8 cellular contexts compared by ENCODE assay signal in genomic region chr2:178477443-178478099, GRCh38. TPM values are rescaled to one million over a fixed set of nuclear protein-coding genes. Genes with fewer than 3 reads are reported as not detected.
DNase-seq lines count a peak whose midpoint lies in the region; ATAC-seq, FAIRE-seq and TF ChIP-seq lines count a peak whose summit lies in the region.

No MANE protein-coding gene starts in this region.

- no peaks in the 10 kb centered on the region for H3K36me3 ChIP-seq in kidney (ENCODE audit: control insufficient read depth in 1 of 2, insufficient read depth in 2 of 2, low read length in 2 of 2)
- H3K36me3 ChIP-seq in transverse colon, result no peaks in the 10 kb centered on the region

- H3K4me1 Mint-ChIP-seq in activated T-cell treated with anti-CD3 and anti-CD28 coated beads, Interleukin-2, amount 50 U/mL, for 4 hours (ENCODE audit: low read depth), result peaks cover 32% of the 10 kb centered on the region
- peaks cover 40% of the 10 kb centered on the region for H3K4me1 Mint-ChIP-seq in activated CD4-positive, alpha-beta memory T cell treated with anti-CD3 and anti-CD28 coated beads, Interleukin-2, amount 10 ng/mL, durations not matched to agents 7 days and 5 days

- H3K27me3 ChIP-seq in transverse colon, result no peaks in the 10 kb centered on the region

- in situ Hi-C loops in transverse colon (cut with MboI; ENCODE audit: low pct_ligation_motif_present in 1 of 4, low pct_unique_long_range_greater_than_20kb in 1 of 4, low sequenced_read_pairs in 3 of 4), result no loop called here

- peak overlapping the region in 1 of 2 donors; percentile 12 for H3K27ac ChIP-seq in kidney (ENCODE audit: low read depth in 2 of 2, low read length in 2 of 2)
- H3K27ac ChIP-seq in transverse colon, result peak overlapping the region; percentile 94 to 98 (median 97)

- H3K9me3 ChIP-seq in kidney (ENCODE audit: control insufficient read depth in 1 of 2, low read length in 2 of 2) (no peaks in the 10 kb centered on the region), transverse colon (no peaks in the 10 kb centered on the region)

- FAIRE-seq in kidney (lab: Jason Lieb, UNC), result no peak

- H3K36me3 Mint-ChIP-seq in activated T-cell treated with anti-CD3 and anti-CD28 coated beads, Interleukin-2, amount 50 U/mL, for 4 hours (ENCODE audit: insufficient read depth), result no peaks in the 10 kb centered on the region
- peaks cover 5% of the 10 kb centered on the region for H3K36me3 Mint-ChIP-seq in activated CD4-positive, alpha-beta memory T cell treated with anti-CD3 and anti-CD28 coated beads, Interleukin-2, amount 10 ng/mL, durations not matched to agents 7 days and 5 days (ENCODE audit: low read depth)

- POLR2A ChIA-PET in activated CD4-positive, alpha-beta memory T cell treated with anti-CD3 and anti-CD28 coated beads, Interleukin-2, amount 10 ng/mL, durations not matched to agents 7 days and 5 days (lab: Charles Lee), result interaction anchor here (1.0 kb wide), 2 partner anchors 27 to 63 kb away, joined by 3 to 5 read pairs; partner anchors contain the start of genes PJVK and PRKRA

- peaks cover 7 to 20% of the 10 kb centered on the region in 2 donors for H3K4me1 ChIP-seq in kidney (ENCODE audit: control insufficient read depth in 1 of 2, insufficient read depth in 1 of 2, low read depth in 1 of 2, low read length in 2 of 2)
- H3K4me1 ChIP-seq in transverse colon, result peaks cover 16 to 38% (median 27%) of the 10 kb centered on the region in 4 donors

- WGBS in transverse colon (ENCODE audit: low coverage in 1 of 2), 2 donors, result 7 to 8% methylated on average over 3 of the region's 3 CpGs

- no peaks in the 10 kb centered on the region for H3K27me3 Mint-ChIP-seq in activated T-cell treated with anti-CD3 and anti-CD28 coated beads, Interleukin-2, amount 50 U/mL, for 4 hours (ENCODE audit: low read depth)
- H3K27me3 Mint-ChIP-seq in activated CD4-positive, alpha-beta memory T cell treated with anti-CD3 and anti-CD28 coated beads, Interleukin-2, amount 10 ng/mL, durations not matched to agents 7 days and 5 days, result no peaks in the 10 kb centered on the region

- intact Hi-C loops in kidney (cut with DNase I) (no loop called here), transverse colon (cut with DNase I; ENCODE audit: low total_unique reads) (loop anchor here (2.0 kb wide), 1 partner anchor 27 kb away; the partner anchor contains the start of genes PJVK and PRKRA)

- H3K9ac ChIP-seq in kidney (ENCODE audit: low read length in 2 of 2), result peak overlapping the region; percentile 26 to 90

- TF ChIP-seq POLR2A in transverse colon (IDR thresholded peaks at IDR 0.05), result no peak

- H3K4me3 Mint-ChIP-seq in activated T-cell treated with anti-CD3 and anti-CD28 coated beads, Interleukin-2, amount 50 U/mL, for 4 hours, result peak overlapping the region; percentile 97
- H3K4me3 Mint-ChIP-seq in activated CD4-positive, alpha-beta memory T cell treated with anti-CD3 and anti-CD28 coated beads, Interleukin-2, amount 10 ng/mL, durations not matched to agents 7 days and 5 days, result peak overlapping the region; percentile 95

- DNase-seq in activated T-cell treated with anti-CD3 and anti-CD28 coated beads, Interleukin-2, amount 50 U/mL, for 4 hours, result no peak
- DNase-seq in activated T-cell treated with anti-CD3 and anti-CD28 coated beads, Interleukin-2, amount 50 U/mL, for 48 hours, result no peak
- no peak for DNase-seq in activated CD4-positive, alpha-beta memory T cell treated with anti-CD3 and anti-CD28 coated beads, Interleukin-2, amount 10 ng/mL, durations not matched to agents 7 days and 5 days
- DNase-seq in kidney (no peak), transverse colon (no peak), nucleus accumbens (lab: John Stamatoyannopoulos, UW) (no peak), GM20000 (ENCODE audit: low spot score) (no peak)
- DNase-seq in central memory CD4-positive, alpha-beta T cell, result no peak

- H3K4me3 ChIP-seq in kidney (ENCODE audit: low read length in 2 of 2) (peak overlapping the region; percentile 86 to 97), transverse colon (peak overlapping the region; percentile 51 to 77 (median 58))

- CTCF ChIA-PET in activated CD4-positive, alpha-beta memory T cell treated with anti-CD3 and anti-CD28 coated beads, Interleukin-2, amount 10 ng/mL, durations not matched to agents 7 days and 5 days (lab: Charles Lee), result no interaction called here

- ATAC-seq in activated T-cell treated with anti-CD3 and anti-CD28 coated beads, Interleukin-2, amount 50 U/mL, for 4 hours, result no peak

- H3K9me3 Mint-ChIP-seq in activated T-cell treated with anti-CD3 and anti-CD28 coated beads, Interleukin-2, amount 50 U/mL, for 4 hours, result no peaks in the 10 kb centered on the region
- no peaks in the 10 kb centered on the region for H3K9me3 Mint-ChIP-seq in activated CD4-positive, alpha-beta memory T cell treated with anti-CD3 and anti-CD28 coated beads, Interleukin-2, amount 10 ng/mL, durations not matched to agents 7 days and 5 days

- no peak for TF ChIP-seq CTCF in kidney (IDR thresholded peaks at IDR 0.05; ENCODE audit: borderline replicate concordance, extremely low read depth, insufficient read depth)
- no peak for TF ChIP-seq CTCF in transverse colon (IDR thresholded peaks at IDR 0.05)
- no peak for TF ChIP-seq CTCF in GM20000 (IDR thresholded peaks at IDR 0.05; ENCODE audit: extremely low read depth, missing control alignments)

- H3K27ac Mint-ChIP-seq in activated CD4-positive, alpha-beta memory T cell treated with anti-CD3 and anti-CD28 coated beads, Interleukin-2, amount 10 ng/mL, durations not matched to agents 7 days and 5 days, result peak overlapping the region; percentile 99

- TF ChIP-seq EP300 in transverse colon (IDR thresholded peaks at IDR 0.05; ENCODE audit: low read depth), result no peak

RNA-seq across cellular contexts. Expression of gene FKBP7, which starts 0.8 kb away (rescaled TPM):
- 1 to 10 TPM; 2.0 to 2.9 (median 2.5) TPM for total RNA-seq in activated T-cell treated with anti-CD3 and anti-CD28 coated beads, Interleukin-2, amount 50 U/mL, for 4 hours
- total RNA-seq in activated CD4-positive, alpha-beta memory T cell treated with anti-CD3 and anti-CD28 coated beads, Interleukin-2, amount 10 ng/mL, durations not matched to agents 7 days and 5 days, result 1 to 10 TPM; 1.6 to 1.8 TPM
- total RNA-seq in kidney (8.2 TPM), transverse colon (1 to 10 TPM in 2 of 4 donors, under 1 TPM in 1, not detected in 1; 0.37 to 5.2 (median 2.6) TPM)
- 10.8 TPM for polyA plus RNA-seq in kidney (ENCODE audit: insufficient read depth, low read depth, low replicate concordance)

RNA-seq across cellular contexts. Expression of gene PLEKHA3, which starts 2.7 kb away (rescaled TPM):
- total RNA-seq in activated T-cell treated with anti-CD3 and anti-CD28 coated beads, Interleukin-2, amount 50 U/mL, for 4 hours, result 10 to 100 TPM; 24.8 to 28.1 (median 26.6) TPM
- total RNA-seq in activated CD4-positive, alpha-beta memory T cell treated with anti-CD3 and anti-CD28 coated beads, Interleukin-2, amount 10 ng/mL, durations not matched to agents 7 days and 5 days, result 10 to 100 TPM; 27.7 to 28.7 TPM
- total RNA-seq in kidney (34.2 TPM), transverse colon (10 to 100 TPM in 3 of 4 donors, 1 to 10 TPM in 1; 8.2 to 83.2 (median 11.0) TPM)
- 9.4 TPM for polyA plus RNA-seq in kidney (ENCODE audit: insufficient read depth, low read depth, low replicate concordance)

RNA-seq across cellular contexts. Expression of gene PJVK, which starts 26.4 kb away (rescaled TPM):
- total RNA-seq in activated T-cell treated with anti-CD3 and anti-CD28 coated beads, Interleukin-2, amount 50 U/mL, for 4 hours, result 1 to 10 TPM; 1.4 to 2.1 (median 2.0) TPM
- 1 to 10 TPM in 1 of 2 experiments, under 1 TPM in 1; 0.91 to 1.1 TPM for total RNA-seq in activated CD4-positive, alpha-beta memory T cell treated with anti-CD3 and anti-CD28 coated beads, Interleukin-2, amount 10 ng/mL, durations not matched to agents 7 days and 5 days
- total RNA-seq in kidney, result 4.3 TPM
- polyA plus RNA-seq in kidney (ENCODE audit: insufficient read depth, low read depth, low replicate concordance), result 6.2 TPM
- total RNA-seq in transverse colon, result 1 to 10 TPM in 2 of 4 donors, not detected in 2; 1.6 to 3.2 TPM

RNA-seq across cellular contexts. Expression of gene PRKRA, which starts 26.6 kb away (rescaled TPM):
- 10 to 100 TPM; 43.9 to 45.4 (median 45.1) TPM for total RNA-seq in activated T-cell treated with anti-CD3 and anti-CD28 coated beads, Interleukin-2, amount 50 U/mL, for 4 hours
- total RNA-seq in activated CD4-positive, alpha-beta memory T cell treated with anti-CD3 and anti-CD28 coated beads, Interleukin-2, amount 10 ng/mL, durations not matched to agents 7 days and 5 days, result 10 to 100 TPM; 35.4 to 36.5 TPM
- total RNA-seq in kidney, result 43.0 TPM
- 42.6 TPM for polyA plus RNA-seq in kidney (ENCODE audit: insufficient read depth, low read depth, low replicate concordance)
- total RNA-seq in transverse colon, result 100 to 1,000 TPM in 1 of 4 donors, 10 to 100 TPM in 3; 35.6 to 317 (median 56.9) TPM
